In the genomic region with DNA sequence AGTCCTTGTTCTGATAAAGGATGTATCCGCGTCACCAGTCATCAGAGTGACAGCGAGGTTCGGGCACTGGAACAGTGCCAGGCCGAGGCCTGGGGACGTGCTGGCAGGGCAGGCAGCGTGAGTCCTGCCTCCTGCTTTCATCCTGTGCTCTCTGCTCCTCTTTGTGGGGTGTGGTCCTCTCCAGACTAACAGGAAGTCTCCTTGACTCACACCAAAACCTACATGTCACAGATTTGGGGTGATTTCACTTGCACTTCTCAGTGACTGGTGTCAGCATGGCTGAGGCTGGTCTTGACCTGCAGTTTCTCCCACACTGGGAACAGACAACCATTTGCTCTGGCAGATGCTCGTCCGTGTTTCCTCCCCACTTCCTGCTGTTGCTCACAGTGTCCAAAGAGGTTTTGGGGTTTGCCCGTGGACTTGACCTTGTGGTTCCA, we compare ENCODE assay signal across 9 cellular contexts. TPM values are rescaled to one million over a fixed set of nuclear protein-coding genes. Genes with fewer than 3 reads are reported as not detected.
DNase-seq lines count a peak whose midpoint lies in the region; ATAC-seq, FAIRE-seq and TF ChIP-seq lines count a peak whose summit lies in the region.
"Had no signal": no experiment of that assay in that cellular context is flagged by ENCODE, and none has a peak within 500 bp of the region (broad histone marks: within the 10 kb centered on the region; RNA-seq: fewer than 3 reads in every experiment).

No MANE protein-coding gene starts in this region.

- TF ChIP-seq POLR2A in H1 (IDR thresholded peaks at IDR 0.05; ENCODE audit: control extremely low read depth in 1 of 2, low read depth in 2 of 2, low read length in 2 of 2) = no peak

- H4K91ac ChIP-seq in H1 (replicated peaks; ENCODE audit: insufficient read length, low read length) = no peak overlapping the region

- H4K5ac ChIP-seq in H1 (ENCODE audit: insufficient read length, low read depth, low read length) = no peak overlapping the region

- H3K79me2 ChIP-seq in H1 (ENCODE audit: control insufficient read depth in 1 of 2, insufficient read depth in 2 of 2, low read length in 2 of 2) = no peaks in the 10 kb centered on the region

- H2BK20ac ChIP-seq in H1 (ENCODE audit: low read length) = no peak overlapping the region

- intact Hi-C loops in activated B cell treated with CpG ODN at 0.5 μM for 24 hours (cut with micrococcal nuclease) = no loop called here

- H3K14ac ChIP-seq in H1 (ENCODE audit: insufficient read length) = no peak overlapping the region

- peaks cover 30% of the 10 kb centered on the region for H3K4me1 Mint-ChIP-seq in activated B cell treated with CpG ODN at 0.5 μM for 24 hours

- TF ChIP-seq CTCF in activated B cell treated with CpG ODN at 0.5 μM for 24 hours (IDR thresholded peaks at IDR 0.05) (no peak), H1 (IDR thresholded peaks at IDR 0.05; ENCODE audit: control extremely low read depth in 1 of 3, insufficient read depth in 1 of 3, low read depth in 1 of 3, low read length in 3 of 3) (no peak)

- no peaks in the 10 kb centered on the region for H3K4me1 ChIP-seq in H1 (replicated peaks in 1 of 4; ENCODE audit: control insufficient read depth in 3 of 4, insufficient read depth in 4 of 4, low read length in 3 of 4)

- H2BK5ac ChIP-seq in H1 (ENCODE audit: low read depth, low read length) = no peak overlapping the region

- no peak for TF ChIP-seq EP300 in H1 (IDR thresholded peaks at IDR 0.05; ENCODE audit: borderline replicate concordance in 1 of 2, low read depth in 2 of 2, low read length in 2 of 2)

- H3K18ac ChIP-seq in H1 (ENCODE audit: extremely low read depth, low read length) = no peak overlapping the region

- no peak overlapping the region for H3K9ac ChIP-seq in H1 (replicated peaks in 1 of 4; ENCODE audit: extremely low read depth in 1 of 4, low read depth in 3 of 4, low read length in 3 of 4)

- CTCF ChIA-PET in activated B cell treated with CpG ODN at 0.5 μM for 24 hours (lab: Charles Lee) = no interaction called here
- CTCF ChIA-PET in H1 (lab: Charles Lee; ENCODE audit: partially characterized antibody) = no interaction called here

- no peak overlapping the region for H3K4ac ChIP-seq in H1 (replicated peaks; ENCODE audit: insufficient read length, low read depth, low read length)

- peak overlapping the region; percentile 27 for H3K27ac Mint-ChIP-seq in activated B cell treated with CpG ODN at 0.5 μM for 24 hours

- H2BK12ac ChIP-seq in H1 (ENCODE audit: low read depth, low read length) = no peak overlapping the region

- H2BK120ac ChIP-seq in H1 (replicated peaks; ENCODE audit: low read depth, low read length) = no peak overlapping the region

- no peaks in the 10 kb centered on the region for H3K27me3 ChIP-seq in H1 (replicated peaks in 1 of 4; ENCODE audit: control insufficient read depth in 3 of 4, extremely low read depth in 1 of 4, insufficient read depth in 3 of 4, low read length in 3 of 4)
- H3K27me3 ChIP-seq: heart right ventricle had no signal

- 0 out of 2 replicates have a peak overlapping the region, but pooled peaks have one; percentile 18 for H2BK15ac ChIP-seq in H1 (ENCODE audit: low read length)

- peak; percentile 73 for ATAC-seq in GM19351 (IDR thresholded peaks at IDR 0.05; ENCODE audit: unreplicated experiment)
- peak; percentile 79 for ATAC-seq in HG03139 (IDR thresholded peaks at IDR 0.05; ENCODE audit: unreplicated experiment)
- peak; percentile 43 for ATAC-seq in activated B cell treated with CpG ODN at 0.5 μM for 24 hours (ENCODE audit: low read depth)

- no peaks in the 10 kb centered on the region; a peak in 1 of 4 replicates for H3K9me3 ChIP-seq in H1 (ENCODE audit: insufficient read depth in 2 of 2, low read depth in 1 of 2, low read length in 1 of 2)
- H3K9me3 ChIP-seq: heart right ventricle had no signal

- H3K9me3 Mint-ChIP-seq in activated B cell treated with CpG ODN at 0.5 μM for 24 hours = no peaks in the 10 kb centered on the region

- H3K23ac ChIP-seq in H1 (ENCODE audit: insufficient read length) = no peak overlapping the region

- DNase-seq in activated B cell treated with CpG ODN at 0.5 μM for 24 hours = no peak
- no peak for DNase-seq in H1 (ENCODE audit: low read depth in 1 of 2, low spot score in 2 of 2)
- DNase-seq in stimulated activated CD8-positive, alpha-beta memory T cell treated with anti-CD3 and anti-CD28 coated beads, Interleukin-15, amount 100 ng/mL, for 1 hour (ENCODE audit: low read depth) = peak; percentile 20
- no peak for DNase-seq in NCI-H146 treated with DMSO at 0.1 percent for 48 hours (lab: John Stamatoyannopoulos, UW; ENCODE audit: unreplicated experiment)
- DNase-seq in NCI-H1092 (lab: John Stamatoyannopoulos, UW) = no peak
- no peak for DNase-seq in frontal cortex (ENCODE audit: low spot score in 2 of 2)

- H3K23me2 ChIP-seq in H1 (ENCODE audit: low read depth, low read length) = no peaks in the 10 kb centered on the region

- H3K79me1 ChIP-seq in H1 (ENCODE audit: low read depth, low read length) = no peaks in the 10 kb centered on the region

- H2AFZ ChIP-seq in H1 (ENCODE audit: low read length) = peak overlapping the region; percentile 95

- H3K4me3 Mint-ChIP-seq in activated B cell treated with CpG ODN at 0.5 μM for 24 hours = no peak overlapping the region

- POLR2A ChIA-PET in activated B cell treated with CpG ODN at 0.5 μM for 24 hours (lab: Charles Lee) (no interaction called here), H1 (lab: Charles Lee; ENCODE audit: partially characterized antibody) (no interaction called here)

- no peak overlapping the region for H3K56ac ChIP-seq in H1 (replicated peaks; ENCODE audit: insufficient read length, low read depth, low read length)

- no peaks in the 10 kb centered on the region for H3K27me3 Mint-ChIP-seq in activated B cell treated with CpG ODN at 0.5 μM for 24 hours

- WGBS in H1 (ENCODE audit: extremely low coverage in 1 of 2, insufficient coverage in 1 of 2, insufficient read length in 1 of 2, insufficient replicate concordance in 2 of 2, low coverage in 1 of 2, low lambda C conversion rate in 2 of 2, missing lambda C conversion rate in 1 of 2), 2 experiments = 89% methylated on average over 10 of the region's 10 CpGs; no CpG with 5 or more reads in 1 of the 2 experiments

- no peak overlapping the region for H2AK5ac ChIP-seq in H1 (ENCODE audit: low read depth, low read length)

- TF ChIP-seq RAD21 in H1 (IDR thresholded peaks at IDR 0.05 in 1 of 2, conservative IDR thresholded peaks at IDR 0.05 in 1 of 2; ENCODE audit: low read depth in 2 of 2, low read length in 2 of 2) = no peak

- H4K20me1 ChIP-seq in H1 (replicated peaks in 1 of 2; ENCODE audit: control insufficient read depth in 1 of 2, insufficient read depth in 2 of 2, low read length in 2 of 2) = no peaks in the 10 kb centered on the region

- H3K27ac ChIP-seq in H1 (ENCODE audit: low read depth, low read length) = no peak overlapping the region

- H3K36me3 ChIP-seq in H1 (ENCODE audit: control insufficient read depth in 2 of 4, insufficient read depth in 4 of 4, low read length in 3 of 4) = no peaks in the 10 kb centered on the region
- H3K36me3 ChIP-seq: heart right ventricle had no signal

- no peak overlapping the region for H3K4me2 ChIP-seq in H1 (ENCODE audit: insufficient read depth in 1 of 2, low read depth in 2 of 2, low read length in 2 of 2)

- no peak overlapping the region for H4K8ac ChIP-seq in H1 (ENCODE audit: extremely low read depth, insufficient read depth, low read length)

- H3K36me3 Mint-ChIP-seq in activated B cell treated with CpG ODN at 0.5 μM for 24 hours (ENCODE audit: low read depth) = no peaks in the 10 kb centered on the region

- H3K4me3 ChIP-seq in H1 (ENCODE audit: extremely low read depth in 1 of 4, insufficient read depth in 2 of 4, low read depth in 3 of 4, low read length in 4 of 4) = no peak overlapping the region

- FAIRE-seq in H1 (lab: Jason Lieb, UNC) (no peak), frontal cortex (lab: Jason Lieb, UNC) (no peak)

TF ChIP-seq in H1, 55 proteins besides CTCF, POLR2A, EP300 and RAD21 (continues in another document):
- TF ChIP-seq HDAC2 (IDR thresholded peaks at IDR 0.05; ENCODE audit: borderline replicate concordance in 1 of 2, low read depth in 2 of 2, low read length in 2 of 2) = no peak
- TF ChIP-seq BRCA1 (IDR thresholded peaks at IDR 0.05; ENCODE audit: low read depth, low read length) = no peak
- TF ChIP-seq BCL11A (IDR thresholded peaks at IDR 0.05; ENCODE audit: low read depth in 2 of 2, low read length in 2 of 2) = no peak
- no peak for TF ChIP-seq CHD1 (IDR thresholded peaks at IDR 0.05; ENCODE audit: low read depth, low read length)
- TF ChIP-seq, protein P1, sequence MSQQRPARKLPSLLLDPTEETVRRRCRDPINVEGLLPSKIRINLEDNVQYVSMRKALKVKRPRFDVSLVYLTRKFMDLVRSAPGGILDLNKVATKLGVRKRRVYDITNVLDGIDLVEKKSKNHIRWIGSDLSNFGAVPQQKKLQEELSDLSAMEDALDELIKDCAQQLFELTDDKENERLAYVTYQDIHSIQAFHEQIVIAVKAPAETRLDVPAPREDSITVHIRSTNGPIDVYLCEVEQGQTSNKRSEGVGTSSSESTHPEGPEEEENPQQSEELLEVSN (IDR thresholded peaks at IDR 0.05) = no peak
- no peak for TF ChIP-seq POLR2AphosphoS5 (IDR thresholded peaks at IDR 0.05; ENCODE audit: low read depth, low read length)

RNA-seq across cellular contexts. Expression of a gene that starts 8.8 kb away (rescaled TPM):
- 0.44 and 0.73 TPM in 2 replicates for total RNA-seq in activated B cell treated with CpG ODN at 0.5 μM for 24 hours
- total RNA-seq in H1 (2021; fragmentation: NEBNext Ultra II Directional; extraction: Animal tissue kit (Norgen Biotek cat#: 25700)) = 0.19 and 0.23 TPM in 2 replicates
- 0.03 and 0.05 TPM in 2 replicates for polyA plus RNA-seq in H1 (2011; rRNA removed)
- polyA plus RNA-seq in H1 (2011; cell fraction: cytosol; rRNA removed) = 0.08 TPM
- 0.14 TPM for polyA plus RNA-seq in H1 (2011; cell fraction: nucleus; rRNA removed)
- polyA plus RNA-seq in H1 (2012, experiment 1 of 2) = 0.05 to 0.39 TPM (median 0.10 TPM) in 4 replicates
- not detected for polyA plus RNA-seq in H1 (2012, experiment 2 of 2)
- polyA plus RNA-seq in H1 (2013, experiment 1 of 2) = 0.04 TPM
- 0.02 TPM for polyA plus RNA-seq in H1 (2013, experiment 2 of 2)
- polyA minus RNA-seq in H1 (2011; rRNA and poly(A)+ RNA removed) = 0.03 and 0.10 TPM in 2 replicates
- 0.29 TPM for polyA minus RNA-seq in H1 (2011; cell fraction: cytosol; rRNA and poly(A)+ RNA removed)
- polyA minus RNA-seq in H1 (2011; cell fraction: nucleus; rRNA and poly(A)+ RNA removed) = not detected
- total RNA-seq in frontal cortex = 0.82 TPM

RNA-seq across cellular contexts. Expression of a gene that starts 50.7 kb away (rescaled TPM):
- total RNA-seq in activated B cell treated with CpG ODN at 0.5 μM for 24 hours (not detected in 2 replicates), frontal cortex (not detected)
- not detected in 2 replicates for total RNA-seq in H1 (2021; fragmentation: NEBNext Ultra II Directional; extraction: Animal tissue kit (Norgen Biotek cat#: 25700))
- polyA plus RNA-seq in H1 (2011; rRNA removed) = not detected in 2 replicates
- polyA plus RNA-seq in H1 (2011; cell fraction: cytosol; rRNA removed) = not detected
- polyA plus RNA-seq in H1 (2011; cell fraction: nucleus; rRNA removed) = not detected
- not detected in 4 replicates for polyA plus RNA-seq in H1 (2012, experiment 1 of 2)
- not detected for polyA plus RNA-seq in H1 (2012, experiment 2 of 2)
- not detected for polyA plus RNA-seq in H1 (2013, experiment 1 of 2)
- polyA plus RNA-seq in H1 (2013, experiment 2 of 2) = not detected
- not detected in 2 replicates for polyA minus RNA-seq in H1 (2011; rRNA and poly(A)+ RNA removed)
- not detected for polyA minus RNA-seq in H1 (2011; cell fraction: cytosol; rRNA and poly(A)+ RNA removed)
- polyA minus RNA-seq in H1 (2011; cell fraction: nucleus; rRNA and poly(A)+ RNA removed) = not detected
- total RNA-seq: heart right ventricle had no signal
- polyA plus RNA-seq: heart right ventricle had no signal
